ENCODE assay signal across 21 cellular contexts in the genomic region with DNA sequence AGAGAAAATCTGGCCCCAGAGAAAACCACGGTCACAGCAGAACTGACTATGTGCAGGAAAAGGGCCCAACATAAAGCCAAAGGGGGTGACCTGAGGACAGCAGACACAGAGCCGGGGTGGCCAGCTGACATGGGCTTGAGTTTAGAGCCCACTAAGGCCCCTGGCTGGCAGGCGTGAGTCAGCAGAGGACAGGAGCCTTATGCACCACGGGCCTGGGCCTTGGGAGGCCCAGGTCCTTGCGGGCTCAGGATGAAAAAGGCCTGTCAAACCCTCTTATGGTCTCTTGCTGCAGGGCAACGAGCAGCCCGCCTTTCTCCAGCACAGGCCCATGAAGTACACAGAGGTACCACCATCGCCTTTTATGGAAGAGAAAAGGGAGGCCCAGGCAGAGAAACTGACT. TPM values are rescaled to one million over a fixed set of nuclear protein-coding genes. Genes with fewer than 3 reads are reported as not detected.
A peak's percentile ranks its signal among the peaks of the same experiment; 100 is the strongest.
DNase-seq lines count a peak whose midpoint lies in the region; ATAC-seq and TF ChIP-seq lines count a peak whose summit lies in the region.
"Had no signal": no experiment of that assay in that cellular context is flagged by ENCODE, and none has a peak within 500 bp of the region (broad histone marks: within the 10 kb centered on the region; RNA-seq: fewer than 3 reads in every experiment).

No MANE protein-coding gene starts in this region.

- no peak overlapping the region for H4K8ac ChIP-seq in IMR-90 (ENCODE audit: low read depth in 2 of 2, low read length in 2 of 2)

- 0 out of 2 replicates have a peak overlapping the region, but pooled peaks have one; percentile 2 for H3K4ac ChIP-seq in IMR-90 (ENCODE audit: low read depth, low read length)

- H3K36me3 ChIP-seq in IMR-90 (ENCODE audit: control insufficient read depth, insufficient read depth, low read length), result peaks cover 6% of the 10 kb centered on the region; the same call in 1 of the 2 replicates
- H3K36me3 ChIP-seq in lung (ENCODE audit: control insufficient read depth in 2 of 2, insufficient read depth in 2 of 2, low read length in 2 of 2), result peaks cover 0 to 2% of the 10 kb centered on the region in 2 donors
- no peaks in the 10 kb centered on the region for H3K36me3 ChIP-seq in sigmoid colon

- H3K36me3 Mint-ChIP-seq in activated naive CD8-positive, alpha-beta T cell, result peaks cover 5% of the 10 kb centered on the region

- H4K91ac ChIP-seq in IMR-90 (ENCODE audit: insufficient read depth, low read depth, low read length), result no peak overlapping the region

- peak overlapping the region; percentile 56 for H2AFZ ChIP-seq in IMR-90 (replicated peaks; ENCODE audit: low read length, poor library complexity)

- no peak for DNase-seq in IMR-90
- no peak for DNase-seq in lung (ENCODE audit: low spot score)
- no peak for DNase-seq in sigmoid colon
- no peak for DNase-seq in MV-4-11 (lab: John Stamatoyannopoulos, UW)
- no peak for DNase-seq in activated CD4-positive, alpha-beta T cell treated with anti-CD3 and anti-CD28 coated beads, Interleukin-2, amount 50 U/mL, for 1 hour
- no peak for DNase-seq in COLO829 (ENCODE audit: low spot score)
- DNase-seq: activated CD4-positive, alpha-beta T cell treated with anti-CD3 and anti-CD28 coated beads for 1 hour; activated T-cell treated with anti-CD3 and anti-CD28 coated beads, Interleukin-2, amount 50 U/mL, for 1 hour; amniotic stem cell; EL; head of caudate nucleus; kidney glomerular epithelial cell; NCI-H2107; NCI-H774; T-helper 1 cell had no signal

- H3K9ac ChIP-seq in IMR-90 (ENCODE audit: low read depth, low read length), result no peak overlapping the region

- H3K56ac ChIP-seq in IMR-90 (ENCODE audit: extremely low read depth, insufficient read depth, low read length), result no peak overlapping the region

- no peak for TF ChIP-seq RAD21 in IMR-90 (IDR thresholded peaks at IDR 0.05; ENCODE audit: low read length)

- peak overlapping the region; percentile 19; the same call in 1 of the 2 replicates for H3K14ac ChIP-seq in IMR-90 (replicated peaks; ENCODE audit: low read depth, low read length)

- H3K4me3 Mint-ChIP-seq in activated naive CD8-positive, alpha-beta T cell, result no peak overlapping the region

- no peak overlapping the region for H2BK20ac ChIP-seq in IMR-90 (ENCODE audit: low read depth, low read length)

- H2BK120ac ChIP-seq in IMR-90 (ENCODE audit: low read depth, low read length), result no peak overlapping the region

- TF ChIP-seq EP300 in sigmoid colon (IDR thresholded peaks at IDR 0.05), result no peak

- H4K5ac ChIP-seq in IMR-90 (ENCODE audit: low read depth, low read length), result no peak overlapping the region

- dilution Hi-C loops in IMR-90 (cut with HindIII; ENCODE audit: low sequenced_read_pairs, unreplicated experiment), result no loop called here

- 68% methylated on average over 5 of the region's 8 CpGs; no CpG with 5 or more reads in 1 of the 2 experiments for WGBS in IMR-90 (ENCODE audit: extremely low coverage in 2 of 2, insufficient read length in 1 of 2), 2 experiments
- WGBS in lung, 2 donors, result 77 to 78% methylated on average over 8 of the region's 8 CpGs
- WGBS in sigmoid colon, 2 donors, result 81 to 85% methylated on average over 8 of the region's 8 CpGs

- H2AK9ac ChIP-seq in IMR-90 (replicated peaks; ENCODE audit: low read depth, low read length, poor library complexity), result peak overlapping the region; percentile 33

- CTCF ChIA-PET in IMR-90 (lab: Yijun Ruan, JAX), result interaction anchor here (1.4 kb wide), 1 partner anchor 45 kb away, joined by 3 read pairs; no protein-coding TSS in a partner anchor

- no peak overlapping the region for H2BK5ac ChIP-seq in IMR-90 (ENCODE audit: low read depth, low read length, poor library complexity, severe bottlenecking)

- TF ChIP-seq POLR2A in IMR-90 (IDR thresholded peaks at IDR 0.05; ENCODE audit: low read depth, low read length), result no peak
- TF ChIP-seq POLR2A in sigmoid colon (IDR thresholded peaks at IDR 0.05), result no peak

- TF ChIP-seq CTCF in IMR-90 (conservative IDR thresholded peaks at IDR 0.05; ENCODE audit: low read depth, low read length) (no peak), lung (IDR thresholded peaks at IDR 0.05; ENCODE audit: control extremely low read depth, extremely low read depth) (no peak), sigmoid colon (IDR thresholded peaks at IDR 0.05) (no peak)

- H3K9me1 ChIP-seq in IMR-90 (ENCODE audit: insufficient read depth, low read length), result peaks cover 40% of the 10 kb centered on the region

- H3K9me3 ChIP-seq in IMR-90 (ENCODE audit: control insufficient read depth, insufficient read depth, low read length), result no peaks in the 10 kb centered on the region
- no peaks in the 10 kb centered on the region for H3K9me3 ChIP-seq in lung (ENCODE audit: control insufficient read depth in 2 of 2, insufficient read depth in 1 of 2, low read length in 1 of 2)
- no peaks in the 10 kb centered on the region for H3K9me3 ChIP-seq in sigmoid colon

- H3K23ac ChIP-seq in IMR-90 (ENCODE audit: low read depth, low read length), result peak overlapping the region; percentile 9; the same call in 1 of the 2 replicates

- H3K4me3 ChIP-seq in IMR-90 (ENCODE audit: insufficient read depth, low read depth, low read length), result no peak overlapping the region
- H3K4me3 ChIP-seq in lung, result no peak overlapping the region
- H3K4me3 ChIP-seq in sigmoid colon, result no peak overlapping the region
- H3K4me3 ChIP-seq: smooth muscle cell had no signal

- H3K79me1 ChIP-seq in IMR-90 (ENCODE audit: low read depth in 1 of 2, low read length in 2 of 2), result peaks cover 34 to 80% of the 10 kb centered on the region in 2 experiments

- H3K4me2 ChIP-seq in IMR-90 (ENCODE audit: low read depth, low read length), result no peak overlapping the region
- H3K4me2 ChIP-seq: smooth muscle cell had no signal

- H3K4me1 Mint-ChIP-seq in activated naive CD8-positive, alpha-beta T cell (ENCODE audit: low read depth), result peaks cover 73% of the 10 kb centered on the region

- H2BK15ac ChIP-seq in IMR-90 (ENCODE audit: low read depth, low read length), result no peak overlapping the region

- H4K20me1 ChIP-seq in IMR-90 (ENCODE audit: insufficient read depth, low read length), result peaks cover 58% of the 10 kb centered on the region

- POLR2A ChIA-PET in IMR-90 (lab: Charles Lee; ENCODE audit: unreplicated experiment), result no interaction called here

- in situ Hi-C loops in IMR-90 (cut with MboI; ENCODE audit: low sequenced_read_pairs), result no loop called here

- H3K27me3 Mint-ChIP-seq in activated naive CD8-positive, alpha-beta T cell, result no peaks in the 10 kb centered on the region

- 0 out of 2 replicates have a peak, but pooled peaks have one; percentile 12 for ATAC-seq in IMR-90 (ENCODE audit: low read depth)
- no peak for ATAC-seq in lung (ENCODE audit: insufficient read depth, low FRiP score)
- ATAC-seq in HG03135 (IDR thresholded peaks at IDR 0.05; ENCODE audit: unreplicated experiment), result no peak

- intact Hi-C loops in IMR-90 (cut with micrococcal nuclease), result no loop called here
- intact Hi-C loops in sigmoid colon (cut with DNase I), result no loop called here

- peak overlapping the region; percentile 98 for H3K27ac Mint-ChIP-seq in activated naive CD8-positive, alpha-beta T cell

- no TSS peak for BruUV-seq in IMR-90 (replicated peaks; lab: Mats Ljungman, UMichigan)

- no peak overlapping the region for H3K27ac ChIP-seq in IMR-90 (ENCODE audit: insufficient read depth, low read length)
- H3K27ac ChIP-seq in lung (ENCODE audit: low read depth in 1 of 2, low read length in 1 of 2), result peak overlapping the region; percentile 17 to 18
- H3K27ac ChIP-seq in sigmoid colon, result peak overlapping the region in 3 of 4 donors; percentile 37 to 52 (median 45)
- H3K27ac ChIP-seq: epithelial cell of prostate had no signal

- no peaks in the 10 kb centered on the region for H3K9me3 Mint-ChIP-seq in activated naive CD8-positive, alpha-beta T cell (ENCODE audit: low read depth)
- H3K9me3 Mint-ChIP-seq: neural crest cell had no signal

- H3K27me3 ChIP-seq in IMR-90 (ENCODE audit: control insufficient read depth, insufficient read depth, low read length) (no peaks in the 10 kb centered on the region), lung (ENCODE audit: control insufficient read depth, insufficient read depth) (no peaks in the 10 kb centered on the region), sigmoid colon (no peaks in the 10 kb centered on the region)

- H3K18ac ChIP-seq in IMR-90 (ENCODE audit: low read depth, low read length), result no peak overlapping the region

- H2AK5ac ChIP-seq in IMR-90 (ENCODE audit: low read depth, low read length), result no peak overlapping the region

- H3K4me1 ChIP-seq in IMR-90 (ENCODE audit: control insufficient read depth, insufficient read depth, low read length), result peaks cover 16% of the 10 kb centered on the region
- H3K4me1 ChIP-seq in lung (ENCODE audit: control insufficient read depth in 2 of 2, insufficient read depth in 2 of 2, low read length in 2 of 2), result peaks cover 10 to 23% of the 10 kb centered on the region in 2 donors
- peaks cover 0 to 20% (median 14%) of the 10 kb centered on the region in 4 donors for H3K4me1 ChIP-seq in sigmoid colon

TF ChIP-seq in IMR-90, 13 proteins besides CTCF, POLR2A, EP300 and RAD21 (continues in another document):
- TF ChIP-seq, protein P1, sequence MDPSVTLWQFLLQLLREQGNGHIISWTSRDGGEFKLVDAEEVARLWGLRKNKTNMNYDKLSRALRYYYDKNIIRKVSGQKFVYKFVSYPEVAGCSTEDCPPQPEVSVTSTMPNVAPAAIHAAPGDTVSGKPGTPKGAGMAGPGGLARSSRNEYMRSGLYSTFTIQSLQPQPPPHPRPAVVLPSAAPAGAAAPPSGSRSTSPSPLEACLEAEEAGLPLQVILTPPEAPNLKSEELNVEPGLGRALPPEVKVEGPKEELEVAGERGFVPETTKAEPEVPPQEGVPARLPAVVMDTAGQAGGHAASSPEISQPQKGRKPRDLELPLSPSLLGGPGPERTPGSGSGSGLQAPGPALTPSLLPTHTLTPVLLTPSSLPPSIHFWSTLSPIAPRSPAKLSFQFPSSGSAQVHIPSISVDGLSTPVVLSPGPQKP (IDR thresholded peaks at IDR 0.05; ENCODE audit: borderline replicate concordance, low read depth, low read length), result no peak

RNA-seq across cellular contexts. Expression of a gene that starts 19.7 kb away (rescaled TPM):
- total RNA-seq in IMR-90 (2012; rRNA removed) (15.4 and 16.4 TPM in 2 replicates), lung (10 to 100 TPM; 29.9 to 65.4 TPM), sigmoid colon (10 to 100 TPM in 3 of 4 donors, 1 to 10 TPM in 1; 8.9 to 16.1 (median 12.6) TPM)
- polyA plus RNA-seq in IMR-90 (2012; rRNA removed) (17.8 and 18.5 TPM in 2 replicates), lung (10 to 100 TPM; 17.2 to 57.3 TPM), sigmoid colon (10 to 100 TPM in 1 of 3 donors, 1 to 10 TPM in 2; 4.2 to 28.6 (median 7.6) TPM)
- 8.9 and 15.5 TPM in 2 replicates for polyA plus RNA-seq in IMR-90 (2012; cell fraction: cytosol; rRNA removed)
- 49.7 and 83.4 TPM in 2 replicates for polyA plus RNA-seq in IMR-90 (2012; cell fraction: nucleus; rRNA removed; ENCODE audit: low replicate concordance)

RNA-seq across cellular contexts. Expression of a gene that starts 25.7 kb away (rescaled TPM):
- total RNA-seq in IMR-90 (2012; rRNA removed) (not detected in 2 replicates), lung (not detected), sigmoid colon (not detected)
- polyA plus RNA-seq in IMR-90 (2012; rRNA removed) (not detected in 2 replicates), lung (not detected), sigmoid colon (not detected)
- not detected in 2 replicates for polyA plus RNA-seq in IMR-90 (2012; cell fraction: cytosol; rRNA removed)
- not detected in 2 replicates for polyA plus RNA-seq in IMR-90 (2012; cell fraction: nucleus; rRNA removed; ENCODE audit: low replicate concordance)
- total RNA-seq: H1, smooth muscle cell had no signal
- polyA plus RNA-seq: H1, smooth muscle cell had no signal
